8 cellular contexts compared by ENCODE assay signal in genomic region chr4:159191989-159192388, GRCh38.
DNase-seq lines count a peak whose midpoint lies in the region; TF ChIP-seq lines count a peak whose summit lies in the region.
"Had no signal": no experiment of that assay in that cellular context is flagged by ENCODE, and none has a peak within 500 bp of the region (broad histone marks: within the 10 kb centered on the region; RNA-seq: fewer than 3 reads in every experiment).

No MANE protein-coding gene starts in this region.

- peaks cover 2 to 6% of the 10 kb centered on the region in 2 donors for H3K36me3 ChIP-seq in neuronal stem cell (replicated peaks in 1 of 2; ENCODE audit: control insufficient read depth in 2 of 2, insufficient read depth in 2 of 2, low read length in 2 of 2)

- no peak overlapping the region for H2BK12ac ChIP-seq in neuronal stem cell (ENCODE audit: low read length)

- no peaks in the 10 kb centered on the region for H3K27me3 ChIP-seq in neuronal stem cell (ENCODE audit: control insufficient read depth in 3 of 3, insufficient read depth in 3 of 3, low read depth in 1 of 3, low read length in 3 of 3)

- H4K8ac ChIP-seq in neuronal stem cell (ENCODE audit: low read depth, low read length), result no peak overlapping the region

- no peak overlapping the region for H3K27ac ChIP-seq in neuronal stem cell (replicated peaks; ENCODE audit: low read length)

- no peak overlapping the region for H3K14ac ChIP-seq in neuronal stem cell (ENCODE audit: low read length)

- no peak overlapping the region for H2AK5ac ChIP-seq in neuronal stem cell (ENCODE audit: low read depth, low read length)

- TF ChIP-seq CTCF in LNCaP clone FGC (IDR thresholded peaks at IDR 0.05; ENCODE audit: control insufficient read depth, extremely low read depth, insufficient read depth), result peak; percentile 39
- peak; percentile 65 for TF ChIP-seq CTCF in cardiac fibroblast (IDR thresholded peaks at IDR 0.05; ENCODE audit: low read depth, low read length)

- peak; percentile 23 for DNase-seq in GM04504 (ENCODE audit: low read depth)
- no peak for DNase-seq in LNCaP clone FGC (ENCODE audit: low read depth)
- DNase-seq in cardiac fibroblast (ENCODE audit: low read depth in 2 of 2), result peak; percentile 58 to 88
- DNase-seq in neuronal stem cell (ENCODE audit: low spot score), result no peak
- no peak for DNase-seq in cerebellar nuclear complex (lab: John Stamatoyannopoulos, UW)
- no peak for DNase-seq in UCSD-AML1 (lab: John Stamatoyannopoulos, UW; ENCODE audit: unreplicated experiment)
- no peak for DNase-seq in globus pallidus (ENCODE audit: low spot score)
- DNase-seq: activated CD4-positive, CD25-positive, alpha-beta regulatory T cell had no signal

- WGBS in neuronal stem cell (ENCODE audit: extremely low coverage in 2 of 2, insufficient read length in 2 of 2, insufficient replicate concordance in 1 of 2), 2 donors, result no CpG with 5 or more reads among the region's 5 CpGs

- H3K9me3 ChIP-seq in neuronal stem cell (replicated peaks in 1 of 2; ENCODE audit: control insufficient read depth in 2 of 2, insufficient read depth in 1 of 2, low read depth in 1 of 2, low read length in 2 of 2), result no peaks in the 10 kb centered on the region

- peak overlapping the region; percentile 21 for H3K9ac ChIP-seq in neuronal stem cell (ENCODE audit: low read depth, low read length, poor library complexity)

- no peak overlapping the region for H3K4ac ChIP-seq in neuronal stem cell (ENCODE audit: low read length)

- H3K4me1 ChIP-seq in neuronal stem cell (ENCODE audit: control insufficient read depth in 2 of 2, insufficient read depth in 1 of 2, low read depth in 1 of 2, low read length in 2 of 2), result no peaks in the 10 kb centered on the region

- no peak overlapping the region for H2BK15ac ChIP-seq in neuronal stem cell (ENCODE audit: low read length)

- no peak overlapping the region for H3K4me2 ChIP-seq in neuronal stem cell (ENCODE audit: insufficient read depth, low read length, poor library complexity, severe bottlenecking)

- H3K79me1 ChIP-seq in neuronal stem cell (ENCODE audit: low read depth, low read length), result no peaks in the 10 kb centered on the region

- H2BK120ac ChIP-seq in neuronal stem cell (ENCODE audit: low read depth, low read length), result no peak overlapping the region

- no peak overlapping the region for H3K18ac ChIP-seq in neuronal stem cell (ENCODE audit: low read length)

- H4K91ac ChIP-seq in neuronal stem cell (ENCODE audit: low read depth, low read length, poor library complexity), result no peak overlapping the region

- H2AFZ ChIP-seq in neuronal stem cell (ENCODE audit: low read length), result no peak overlapping the region

- H3K4me3 ChIP-seq in LNCaP clone FGC (ENCODE audit: low read depth, low read length) (no peak overlapping the region), cardiac fibroblast (replicated peaks in 1 of 2; ENCODE audit: low read depth in 2 of 2, low read length in 2 of 2) (no peak overlapping the region), neuronal stem cell (ENCODE audit: low read length in 2 of 2) (no peak overlapping the region)

- no peak overlapping the region for H2BK5ac ChIP-seq in neuronal stem cell (ENCODE audit: low read length)

- no peak overlapping the region for H3K23ac ChIP-seq in neuronal stem cell (ENCODE audit: low read depth, low read length, poor library complexity)

Comparison
In these comparisons a context has a peak if more than half of its experiments do, and no peak if none do; other contexts are left out.
1. DNase-seq: peak in GM04504 (single experiment) and cardiac fibroblast (2 of 2); none in LNCaP clone FGC (single experiment), neuronal stem cell (single experiment), cerebellar nuclear complex (0 of 2), UCSD-AML1 (single experiment) and globus pallidus (single experiment).